Comparison of ENCODE assay signal across 15 cellular contexts in the genomic region with DNA sequence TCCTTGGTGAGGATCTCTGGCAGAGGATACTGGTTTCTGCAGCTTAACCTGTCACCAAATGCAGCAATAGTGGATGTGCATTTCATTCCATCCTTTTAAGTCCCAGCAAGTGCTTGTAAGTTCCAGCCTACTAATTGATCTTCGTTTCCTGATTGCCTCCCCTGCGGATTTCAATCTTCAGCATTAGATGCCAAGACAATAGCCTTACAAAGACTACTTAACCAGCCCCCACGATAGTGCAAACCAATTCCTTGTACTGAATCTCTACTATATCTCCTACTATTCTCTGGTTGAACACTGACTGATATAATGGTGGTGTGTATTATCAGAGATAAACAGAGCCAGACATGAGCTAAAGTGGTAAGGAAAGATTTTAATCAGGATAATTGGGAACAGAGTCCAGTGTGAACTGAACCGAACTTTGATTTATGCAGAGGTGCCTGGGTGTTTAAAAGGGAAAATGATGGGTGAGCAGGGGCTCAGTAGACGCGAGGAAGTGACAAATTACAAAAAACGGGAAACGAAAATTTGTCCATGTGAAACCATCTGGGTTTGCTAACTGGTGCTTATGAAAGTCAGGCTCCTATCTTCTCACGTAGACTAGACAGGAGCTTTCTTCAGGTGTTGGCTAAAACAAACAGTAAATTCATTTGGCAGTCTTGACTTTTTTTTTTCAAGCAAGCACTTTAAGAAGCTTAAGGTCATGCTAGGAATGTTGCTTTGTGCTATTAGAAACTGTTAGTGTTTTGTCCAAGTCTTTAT.
DNase-seq lines count a peak whose midpoint lies in the region; ATAC-seq, FAIRE-seq and TF ChIP-seq lines count a peak whose summit lies in the region.
"Had no signal": no experiment of that assay in that cellular context is flagged by ENCODE, and none has a peak within 500 bp of the region (broad histone marks: within the 10 kb centered on the region; RNA-seq: fewer than 3 reads in every experiment).

No MANE protein-coding gene starts in this region.

- no peaks in the 10 kb centered on the region for H3K27me3 ChIP-seq in GM12878 (replicated peaks in 1 of 2; ENCODE audit: control insufficient read depth in 2 of 2, insufficient read depth in 2 of 2, low read length in 1 of 2)
- no peaks in the 10 kb centered on the region for H3K27me3 ChIP-seq in right lobe of liver
- H3K27me3 ChIP-seq in right cardiac atrium (ENCODE audit: control insufficient read depth, insufficient read depth): no peaks in the 10 kb centered on the region
- H3K27me3 ChIP-seq: tibial nerve had no signal

- ATAC-seq in GM18520 (IDR thresholded peaks at IDR 0.05; ENCODE audit: unreplicated experiment): peak; percentile 72
- ATAC-seq in GM21576 (IDR thresholded peaks at IDR 0.05; ENCODE audit: unreplicated experiment): peak; percentile 87
- peak; percentile 59 for ATAC-seq in HG03354 (IDR thresholded peaks at IDR 0.05; ENCODE audit: poor library complexity, severe bottlenecking, unreplicated experiment)
- ATAC-seq in GM12878: peak; percentile 94
- ATAC-seq in right lobe of liver: no peak
- no peak for ATAC-seq in right cardiac atrium

- H3K4me3 ChIP-seq in GM12878: no peak overlapping the region
- H3K4me3 ChIP-seq in right lobe of liver: no peak overlapping the region
- H3K4me3 ChIP-seq in right cardiac atrium (ENCODE audit: low read length): no peak overlapping the region
- H3K4me3 ChIP-seq: tibial nerve had no signal

- intact Hi-C loops in GM12878 (cut with micrococcal nuclease; ENCODE audit: unreplicated experiment) (no loop called here), right lobe of liver (cut with DNase I) (no loop called here), right cardiac atrium (cut with DNase I) (no loop called here)

- SMC1A ChIA-PET in GM12878 (lab: Charles Lee; ENCODE audit: uncharacterized antibody, unreplicated experiment): interaction anchor here (0.5 to 5.4 kb wide), 24 partner anchors 8 to 608 kb away, joined by 3 to 38 read pairs (median 4); partner anchors contain the start of gene ST8SIA4

- TF ChIP-seq POLR2A in GM12878 (IDR thresholded peaks at IDR 0.05; ENCODE audit: low read depth, low read length) (no peak), right lobe of liver (IDR thresholded peaks at IDR 0.05) (no peak)

- no peaks in the 10 kb centered on the region for H3K79me2 ChIP-seq in GM12878 (ENCODE audit: control insufficient read depth, insufficient read depth, low read length)

- DNase-seq in GM12878 (ENCODE audit: low read depth, low spot score) (peak; percentile 39), DMS153 (lab: John Stamatoyannopoulos, UW) (no peak), GDM1 (lab: John Stamatoyannopoulos, UW) (no peak), right lobe of liver (no peak), right cardiac atrium (no peak)
- DNase-seq: activated CD4-positive, alpha-beta T cell treated with anti-CD3 and anti-CD28 coated beads, Interleukin-2, amount 50 U/mL, for 48 hours; CD4-positive, alpha-beta T cell; immature natural killer cell; NCI-H2107; SHP77 treated with DMSO at 0.1 percent for 48 hours had no signal

- in situ Hi-C loops in GM12878 (cut with MboI): no loop called here

- H3K4me1 ChIP-seq in GM12878 (ENCODE audit: control insufficient read depth, insufficient read depth, low read length) (peaks cover 8% of the 10 kb centered on the region), right lobe of liver (no peaks in the 10 kb centered on the region), right cardiac atrium (ENCODE audit: control insufficient read depth, insufficient read depth, low read length) (no peaks in the 10 kb centered on the region)

- CTCF ChIA-PET in GM12878 (lab: Yijun Ruan, JAX): interaction anchor here (0.6 to 3.4 kb wide), 11 partner anchors 9 to 260 kb away, joined by 3 to 12 read pairs (median 3); partner anchors contain the start of gene ST8SIA4

- no peak overlapping the region for H3K9ac ChIP-seq in GM12878 (ENCODE audit: control insufficient read depth, insufficient read depth, low read length)

- H3K36me3 ChIP-seq in GM12878 (ENCODE audit: control insufficient read depth in 2 of 2, insufficient read depth in 2 of 2, low read length in 1 of 2): no peaks in the 10 kb centered on the region
- H3K36me3 ChIP-seq in right lobe of liver: no peaks in the 10 kb centered on the region
- H3K36me3 ChIP-seq: tibial nerve had no signal

- WGBS in GM12878 (ENCODE audit: insufficient coverage, insufficient replicate concordance, low lambda C conversion rate, missing lambda C conversion rate): 29% methylated on average over 9 of the region's 9 CpGs
- 39% methylated on average over 9 of the region's 9 CpGs for WGBS in right lobe of liver (ENCODE audit: insufficient coverage, low coverage, low lambda C conversion rate, missing lambda C conversion rate)
- WGBS in right cardiac atrium: 74% methylated on average over 9 of the region's 9 CpGs

- no TSS peak for BruUV-seq in GM12878 (replicated peaks; lab: Mats Ljungman, UMichigan)

- TF ChIP-seq EP300 in GM12878 (IDR thresholded peaks at IDR 0.05; ENCODE audit: borderline replicate concordance in 1 of 2, control insufficient read depth in 1 of 2, low read depth in 2 of 2, low read length in 2 of 2): 0 out of 4 replicates have a peak, but pooled peaks of 1 of the 2 experiments have one; percentile 27

- peak overlapping the region; percentile 54; the same call in 1 of the 2 replicates for H3K4me2 ChIP-seq in GM12878 (ENCODE audit: control insufficient read depth, insufficient read depth)

- FAIRE-seq in GM12878 (lab: Jason Lieb, UNC): peak; percentile 84
- FAIRE-seq: HTR-8/SVneo had no signal

- H3K9me3 ChIP-seq in GM12878 (replicated peaks; ENCODE audit: control insufficient read depth, insufficient read depth, low read length) (no peaks in the 10 kb centered on the region; the same call in 2 of the 3 replicates), right lobe of liver (no peaks in the 10 kb centered on the region), right cardiac atrium (ENCODE audit: control insufficient read depth, low read length) (no peaks in the 10 kb centered on the region)

- POLR2A ChIA-PET in GM12878 (lab: Charles Lee): interaction anchor here (1.1 to 2.2 kb wide), 2 partner anchors 105 to 107 kb away, joined by 3 to 12 read pairs; partner anchors contain the start of gene ST8SIA4

- peak overlapping the region; percentile 50; the same call in 1 of the 2 replicates for H3K27ac ChIP-seq in GM12878 (ENCODE audit: control insufficient read depth, insufficient read depth)
- H3K27ac ChIP-seq in right lobe of liver: no peak overlapping the region
- no peak overlapping the region for H3K27ac ChIP-seq in right cardiac atrium (ENCODE audit: low read length)
- H3K27ac ChIP-seq: tibial nerve had no signal

- RAD21 ChIA-PET in GM12878 (lab: Charles Lee; ENCODE audit: unreplicated experiment): interaction anchor here (0.6 to 5.4 kb wide), 14 partner anchors 13 to 529 kb away, joined by 3 to 46 read pairs (median 4); partner anchors contain the start of gene ST8SIA4

- TF ChIP-seq CTCF in GM12878 (IDR thresholded peaks at IDR 0.05 in 2 of 3, conservative IDR thresholded peaks at IDR 0.05 in 1 of 3; ENCODE audit: control insufficient read depth in 2 of 3, extremely low read depth in 1 of 3, insufficient read depth in 1 of 3, low read depth in 3 of 3, low read length in 3 of 3) (no peak), right lobe of liver (IDR thresholded peaks at IDR 0.05) (no peak)

- H4K20me1 ChIP-seq in GM12878 (ENCODE audit: control insufficient read depth, insufficient read depth): no peaks in the 10 kb centered on the region

- no peak for TF ChIP-seq RAD21 in GM12878 (IDR thresholded peaks at IDR 0.05; ENCODE audit: insufficient read depth, low read depth, low read length)

- H2AFZ ChIP-seq in GM12878 (ENCODE audit: control insufficient read depth, low read depth, low read length): peak overlapping the region; percentile 24

TF ChIP-seq in GM12878, 131 proteins besides CTCF, POLR2A, EP300 and RAD21 (continues in another document):
- TF ChIP-seq BCLAF1 (IDR thresholded peaks at IDR 0.05) (no peak), DPF2 (IDR thresholded peaks at IDR 0.05) (peak; percentile 23; the same call in 1 of the 2 replicates), KLF5 (IDR thresholded peaks at IDR 0.05; ENCODE audit: partially characterized antibody) (no peak), MXI1 (IDR thresholded peaks at IDR 0.05; ENCODE audit: low read depth, low read length) (no peak), FOS (IDR thresholded peaks at IDR 0.05; ENCODE audit: borderline replicate concordance, extremely low read depth, insufficient read length) (no peak), CBX5 (IDR thresholded peaks at IDR 0.05; ENCODE audit: low read depth) (no peak)
- TF ChIP-seq, protein P1, sequence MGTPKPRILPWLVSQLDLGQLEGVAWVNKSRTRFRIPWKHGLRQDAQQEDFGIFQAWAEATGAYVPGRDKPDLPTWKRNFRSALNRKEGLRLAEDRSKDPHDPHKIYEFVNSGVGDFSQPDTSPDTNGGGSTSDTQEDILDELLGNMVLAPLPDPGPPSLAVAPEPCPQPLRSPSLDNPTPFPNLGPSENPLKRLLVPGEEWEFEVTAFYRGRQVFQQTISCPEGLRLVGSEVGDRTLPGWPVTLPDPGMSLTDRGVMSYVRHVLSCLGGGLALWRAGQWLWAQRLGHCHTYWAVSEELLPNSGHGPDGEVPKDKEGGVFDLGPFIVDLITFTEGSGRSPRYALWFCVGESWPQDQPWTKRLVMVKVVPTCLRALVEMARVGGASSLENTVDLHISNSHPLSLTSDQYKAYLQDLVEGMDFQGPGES (IDR thresholded peaks at IDR 0.05): no peak

Comparison
In these comparisons a context has a peak if more than half of its experiments do, and no peak if none do; other contexts are left out.
1. ATAC-seq: peak in GM18520 (single experiment), GM21576 (single experiment), HG03354 (single experiment) and GM12878 (single experiment); none in right lobe of liver (0 of 4) and right cardiac atrium (0 of 2).